Comparison of ENCODE assay signal across 10 cellular contexts in genomic region chr5:132102944-132103343, GRCh38. TPM values are rescaled to one million over a fixed set of nuclear protein-coding genes. Genes with fewer than 3 reads are reported as not detected.
A peak's percentile ranks its signal among the peaks of the same experiment; 100 is the strongest.
DNase-seq lines count a peak whose midpoint lies in the region; ATAC-seq and TF ChIP-seq lines count a peak whose summit lies in the region.
"Had no signal": no experiment of that assay in that cellular context is flagged by ENCODE, and none has a peak within 500 bp of the region (broad histone marks: within the 10 kb centered on the region; RNA-seq: fewer than 3 reads in every experiment).

No MANE protein-coding gene starts in this region.

- peak overlapping the region; percentile 36 for H4K91ac ChIP-seq in mesenchymal stem cell (ENCODE audit: low read length)

- peak overlapping the region; percentile 74 for H3K4me3 Mint-ChIP-seq in activated T-helper 2 cell treated with anti-CD3 and anti-CD28 coated beads, Interferon-gamma antibody, Interleukin-2, Interleukin-4, amounts not matched to agents 10 μg/mL and 5 μg/mL and 100 μg/mL, durations not matched to agents 14 hours and 24 hours and 36 hours (ENCODE audit: low read depth)
- H3K4me3 Mint-ChIP-seq in mesothelial cell of epicardium = no peak overlapping the region

- H3K36me3 Mint-ChIP-seq in activated T-helper 2 cell treated with anti-CD3 and anti-CD28 coated beads, Interferon-gamma antibody, Interleukin-2, Interleukin-4, amounts not matched to agents 10 μg/mL and 5 μg/mL and 100 μg/mL, durations not matched to agents 14 hours and 24 hours and 36 hours (ENCODE audit: low read depth) = peaks cover 28% of the 10 kb centered on the region
- H3K36me3 Mint-ChIP-seq in mesothelial cell of epicardium = no peaks in the 10 kb centered on the region

- H2BK12ac ChIP-seq in mesenchymal stem cell (ENCODE audit: low read length in 2 of 2) = peak overlapping the region; percentile 20 to 91

- H2AFZ ChIP-seq in mesenchymal stem cell (ENCODE audit: low read depth, low read length) = no peak overlapping the region

- peak overlapping the region; percentile 99 for H3K27ac Mint-ChIP-seq in activated T-helper 2 cell treated with anti-CD3 and anti-CD28 coated beads, Interferon-gamma antibody, Interleukin-2, Interleukin-4, amounts not matched to agents 10 μg/mL and 5 μg/mL and 100 μg/mL, durations not matched to agents 14 hours and 24 hours and 36 hours
- H3K27ac Mint-ChIP-seq in mesothelial cell of epicardium = no peak overlapping the region

- WGBS in mesenchymal stem cell = 88% methylated on average over 3 of the region's 3 CpGs

- peak overlapping the region; percentile 16 to 83 for H3K18ac ChIP-seq in mesenchymal stem cell (ENCODE audit: low read depth in 1 of 2, low read length in 2 of 2)

- no peak overlapping the region for H3K4me3 ChIP-seq in AG04450 (ENCODE audit: low read depth, low read length)
- H3K4me3 ChIP-seq in mesenchymal stem cell (ENCODE audit: insufficient read depth in 1 of 2, low read depth in 1 of 2, low read length in 2 of 2) = no peak overlapping the region

- CTCF ChIA-PET in AG04450 (lab: Charles Lee) = interaction anchor here (1.0 to 2.4 kb wide), 2 partner anchors 40 to 77 kb away, joined by 3 to 7 read pairs; no protein-coding TSS in a partner anchor

- H3K9me3 ChIP-seq in AG04450 (ENCODE audit: control insufficient read depth, insufficient read depth, low read length) (peaks cover 4% of the 10 kb centered on the region; the same call in 1 of the 2 replicates), mesenchymal stem cell (ENCODE audit: control insufficient read depth, low read length) (no peaks in the 10 kb centered on the region)

- POLR2A ChIA-PET in AG04450 (lab: Yijun Ruan, JAX) = interaction anchor here (0.7 kb wide), 1 partner anchor 906 kb away, joined by 5 read pairs; no protein-coding TSS in a partner anchor

- peak overlapping the region; percentile 82 for H3K9ac ChIP-seq in mesenchymal stem cell (ENCODE audit: low read length)

- H3K27me3 ChIP-seq in AG04450 (ENCODE audit: control insufficient read depth, insufficient read depth, low read length) = no peaks in the 10 kb centered on the region
- no peaks in the 10 kb centered on the region for H3K27me3 ChIP-seq in mesenchymal stem cell (ENCODE audit: control insufficient read depth in 1 of 2, insufficient read depth in 1 of 2, low read length in 2 of 2)

- H3K4me2 ChIP-seq in mesenchymal stem cell (ENCODE audit: low read length, poor library complexity, severe bottlenecking) = no peak overlapping the region

- no peak for TF ChIP-seq CTCF in AG04450 (IDR thresholded peaks at IDR 0.05; ENCODE audit: low read depth, low read length)
- no peak for TF ChIP-seq CTCF in mesothelial cell of epicardium (IDR thresholded peaks at IDR 0.05; ENCODE audit: unreplicated experiment)

- H3K14ac ChIP-seq in mesenchymal stem cell (ENCODE audit: low read length in 2 of 2) = no peak overlapping the region

- H4K8ac ChIP-seq in mesenchymal stem cell (ENCODE audit: low read length) = peak overlapping the region; percentile 28

- H3K27ac ChIP-seq in AG04450 (ENCODE audit: low read depth, low read length) = peak overlapping the region; percentile 85
- no peak overlapping the region for H3K27ac ChIP-seq in mesenchymal stem cell (ENCODE audit: low read length, poor library complexity, severe bottlenecking)

- peaks cover 82% of the 10 kb centered on the region for H3K4me1 Mint-ChIP-seq in activated T-helper 2 cell treated with anti-CD3 and anti-CD28 coated beads, Interferon-gamma antibody, Interleukin-2, Interleukin-4, amounts not matched to agents 10 μg/mL and 5 μg/mL and 100 μg/mL, durations not matched to agents 14 hours and 24 hours and 36 hours (ENCODE audit: low read depth)
- peaks cover 5% of the 10 kb centered on the region for H3K4me1 Mint-ChIP-seq in mesothelial cell of epicardium

- DNase-seq in AG04450 (ENCODE audit: low read depth, low spot score) (no peak), mesenchymal stem cell (no peak), NCI-H526 treated with DMSO at 0.1 percent for 48 hours (lab: John Stamatoyannopoulos, UW) (no peak), NCI-H446 treated with DMSO at 0.1 percent for 48 hours (lab: John Stamatoyannopoulos, UW) (no peak), HuH-7 (ENCODE audit: low spot score) (no peak), mesothelial cell of epicardium (ENCODE audit: low spot score in 2 of 2, unreplicated experiment in 2 of 2) (no peak)
- DNase-seq in activated T-helper 2 cell treated with anti-CD3 and anti-CD28 coated beads, Interferon-gamma antibody, Interleukin-2, Interleukin-4, amounts not matched to agents 10 μg/mL and 5 μg/mL and 100 μg/mL, durations not matched to agents 14 hours and 24 hours and 36 hours (ENCODE audit: low spot score) = no peak

- H3K4me1 ChIP-seq in mesenchymal stem cell (ENCODE audit: control insufficient read depth, insufficient read depth, low read depth, low read length) = peaks cover 15% of the 10 kb centered on the region

- H2BK5ac ChIP-seq in mesenchymal stem cell (ENCODE audit: low read depth, low read length, poor library complexity, severe bottlenecking) = no peak overlapping the region

- no peaks in the 10 kb centered on the region for H3K36me3 ChIP-seq in mesenchymal stem cell (ENCODE audit: control insufficient read depth in 1 of 2, insufficient read depth in 2 of 2, low read depth in 1 of 2, low read length in 2 of 2)

- no peak overlapping the region for H2BK120ac ChIP-seq in mesenchymal stem cell (ENCODE audit: low read depth, low read length)

- intact Hi-C loops in activated T-helper 2 cell treated with anti-CD3 and anti-CD28 coated beads, Interferon-gamma antibody, Interleukin-2, Interleukin-4, amounts not matched to agents 10 μg/mL and 5 μg/mL and 100 μg/mL, durations not matched to agents 14 hours and 24 hours and 36 hours (cut with micrococcal nuclease) = loop anchor here (1.0 to 10.0 kb wide), 4 partner anchors 8 to 652 kb away; partner anchors contain the start of gene IRF1

- no peaks in the 10 kb centered on the region for H3K79me1 ChIP-seq in mesenchymal stem cell (replicated peaks; ENCODE audit: low read length, poor library complexity, severe bottlenecking)

- no peak overlapping the region for H3K23ac ChIP-seq in mesenchymal stem cell (ENCODE audit: low read length in 2 of 2)

- peak overlapping the region; percentile 68 for H2AK5ac ChIP-seq in mesenchymal stem cell (ENCODE audit: low read length, severe bottlenecking)

- H2BK15ac ChIP-seq in mesenchymal stem cell (ENCODE audit: low read depth, poor library complexity, severe bottlenecking) = peak overlapping the region; percentile 20

- H3K9me3 Mint-ChIP-seq in activated T-helper 2 cell treated with anti-CD3 and anti-CD28 coated beads, Interferon-gamma antibody, Interleukin-2, Interleukin-4, amounts not matched to agents 10 μg/mL and 5 μg/mL and 100 μg/mL, durations not matched to agents 14 hours and 24 hours and 36 hours = peaks cover 11% of the 10 kb centered on the region
- no peaks in the 10 kb centered on the region for H3K9me3 Mint-ChIP-seq in mesothelial cell of epicardium

- H3K27me3 Mint-ChIP-seq in activated T-helper 2 cell treated with anti-CD3 and anti-CD28 coated beads, Interferon-gamma antibody, Interleukin-2, Interleukin-4, amounts not matched to agents 10 μg/mL and 5 μg/mL and 100 μg/mL, durations not matched to agents 14 hours and 24 hours and 36 hours (ENCODE audit: low read depth) = no peaks in the 10 kb centered on the region
- peaks cover 5% of the 10 kb centered on the region for H3K27me3 Mint-ChIP-seq in mesothelial cell of epicardium (ENCODE audit: low read depth)

- H3K4ac ChIP-seq in mesenchymal stem cell (ENCODE audit: low read depth in 1 of 2, low read length in 2 of 2) = peak overlapping the region; percentile 52 to 55

- ATAC-seq in GM21723 (IDR thresholded peaks at IDR 0.05; ENCODE audit: unreplicated experiment) = peak; percentile 1

RNA-seq across cellular contexts. Expression of gene CSF2, which starts 29.4 kb away (rescaled TPM):
- not detected in 2 replicates for polyA plus RNA-seq in AG04450 (2011; rRNA removed)
- polyA minus RNA-seq in AG04450 (2011; rRNA and poly(A)+ RNA removed) = not detected in 2 replicates
- 764 and 772 TPM in 2 replicates for total RNA-seq in activated T-helper 2 cell treated with anti-CD3 and anti-CD28 coated beads, Interferon-gamma antibody, Interleukin-2, Interleukin-4, amounts not matched to agents 10 μg/mL and 5 μg/mL and 100 μg/mL, durations not matched to agents 14 hours and 24 hours and 36 hours
- polyA plus RNA-seq in mesenchymal stem cell (2013, experiment 1 of 2) = not detected
- not detected for polyA plus RNA-seq in mesenchymal stem cell (2013, experiment 2 of 2)
- not detected in 3 replicates for total RNA-seq in mesothelial cell of epicardium
- total RNA-seq: mesenteric fat pad, ureter had no signal

RNA-seq across cellular contexts. Expression of gene IL3, which starts 42.5 kb away (rescaled TPM):
- not detected in 2 replicates for polyA plus RNA-seq in AG04450 (2011; rRNA removed)
- polyA minus RNA-seq in AG04450 (2011; rRNA and poly(A)+ RNA removed) = not detected in 2 replicates
- total RNA-seq in activated T-helper 2 cell treated with anti-CD3 and anti-CD28 coated beads, Interferon-gamma antibody, Interleukin-2, Interleukin-4, amounts not matched to agents 10 μg/mL and 5 μg/mL and 100 μg/mL, durations not matched to agents 14 hours and 24 hours and 36 hours = 140 and 142 TPM in 2 replicates
- not detected for polyA plus RNA-seq in mesenchymal stem cell (2013, experiment 1 of 2)
- polyA plus RNA-seq in mesenchymal stem cell (2013, experiment 2 of 2) = not detected
- total RNA-seq in mesothelial cell of epicardium = not detected in 3 replicates
- total RNA-seq: mesenteric fat pad, ureter had no signal

Comparison
In these comparisons a context has a peak if more than half of its experiments do, and no peak if none do; other contexts are left out.
1. RNA of gene CSF2, which starts 29.4 kb away (total RNA-seq): 764 to 772 TPM in activated T-helper 2 cell treated with anti-CD3 and anti-CD28 coated beads, Interferon-gamma antibody, Interleukin-2, Interleukin-4, amounts not matched to agents 10 μg/mL and 5 μg/mL and 100 μg/mL, durations not matched to agents 14 hours and 24 hours and 36 hours; not detected in mesothelial cell of epicardium; every median in the first group is over 100 times any median in the second.
2. RNA of gene IL3, which starts 42.5 kb away (total RNA-seq): 140 to 142 TPM in activated T-helper 2 cell treated with anti-CD3 and anti-CD28 coated beads, Interferon-gamma antibody, Interleukin-2, Interleukin-4, amounts not matched to agents 10 μg/mL and 5 μg/mL and 100 μg/mL, durations not matched to agents 14 hours and 24 hours and 36 hours; not detected in mesothelial cell of epicardium; every median in the first group is over 100 times any median in the second.